Comparison of ENCODE assay signal across 9 cellular contexts in the genomic region with DNA sequence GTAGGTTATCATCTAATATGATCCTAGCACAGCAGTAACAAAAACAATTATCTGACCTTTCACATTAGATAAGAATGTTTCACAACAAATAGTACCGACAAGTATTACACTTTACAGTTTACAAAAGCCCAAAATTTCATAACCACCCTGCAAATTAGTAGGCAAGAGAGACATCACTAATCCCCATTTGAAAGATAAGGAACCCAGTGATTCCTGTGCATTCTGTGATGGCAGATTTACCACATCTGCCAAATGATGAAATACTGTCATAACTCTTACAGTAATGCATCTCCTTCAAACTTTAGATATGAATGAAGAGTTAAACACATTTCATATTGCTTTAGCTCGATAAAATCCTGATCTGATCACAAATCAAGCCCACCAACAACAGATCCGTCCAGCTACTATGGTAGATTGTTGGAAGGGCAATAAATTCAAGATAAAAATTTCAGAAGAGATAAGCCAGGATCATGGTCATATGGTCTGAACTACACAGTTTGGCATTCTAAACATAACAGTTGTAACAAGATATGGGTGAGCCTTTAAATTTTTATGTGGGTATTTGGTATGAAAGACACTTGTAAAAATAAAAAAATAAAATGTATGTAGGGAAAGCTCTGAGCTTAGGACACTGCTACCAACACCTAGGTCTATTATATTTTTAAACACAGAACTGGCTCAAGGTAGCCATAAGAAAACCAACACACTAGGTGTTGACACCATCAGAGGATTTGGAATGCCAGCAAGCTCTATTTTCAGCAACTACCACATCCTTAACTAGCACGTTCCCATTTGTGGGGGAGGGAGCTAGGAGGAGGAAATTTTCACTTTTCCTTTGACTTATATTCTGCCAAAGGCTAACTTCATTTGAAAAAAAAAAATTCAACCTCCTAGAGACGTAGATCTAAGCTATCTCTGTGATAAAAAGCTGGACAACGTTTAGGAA. TPM values are rescaled to one million over a fixed set of nuclear protein-coding genes. Genes with fewer than 3 reads are reported as not detected.
DNase-seq lines count a peak whose midpoint lies in the region; ATAC-seq and TF ChIP-seq lines count a peak whose summit lies in the region.
"Had no signal": no experiment of that assay in that cellular context is flagged by ENCODE, and none has a peak within 500 bp of the region (broad histone marks: within the 10 kb centered on the region; RNA-seq: fewer than 3 reads in every experiment).

No MANE protein-coding gene starts in this region.

- H3K27ac ChIP-seq in cardiac muscle cell, result peak overlapping the region; percentile 96
- peak overlapping the region; percentile 68 for H3K27ac ChIP-seq in smooth muscle cell (ENCODE audit: low read depth)

- H3K4me2 ChIP-seq in smooth muscle cell, result peak overlapping the region; percentile 82

- ATAC-seq in T-cell (replicated peaks in 1 of 4) (no peak), HG03442 (IDR thresholded peaks at IDR 0.05; ENCODE audit: unreplicated experiment) (no peak)

- peaks cover 100% of the 10 kb centered on the region for H4K20me1 ChIP-seq in smooth muscle cell (ENCODE audit: low read depth)

- H3K9me3 Mint-ChIP-seq in HFFc6 (no peaks in the 10 kb centered on the region), T-cell (no peaks in the 10 kb centered on the region)

- H3K36me3 Mint-ChIP-seq in HFFc6 (ENCODE audit: low read depth) (peaks cover 15% of the 10 kb centered on the region; the same call in 1 of the 2 replicates), T-cell (no peaks in the 10 kb centered on the region)

- H3K4me3 ChIP-seq in cardiac muscle cell (peak overlapping the region; percentile 14), smooth muscle cell (peak overlapping the region; percentile 2)

- H3K79me2 ChIP-seq in smooth muscle cell (ENCODE audit: low read depth), result peaks cover 100% of the 10 kb centered on the region

- H2AFZ ChIP-seq in smooth muscle cell (ENCODE audit: low read depth), result no peak overlapping the region

- TF ChIP-seq CTCF in HFFc6 (IDR thresholded peaks at IDR 0.05) (no peak), cardiac muscle cell (IDR thresholded peaks at IDR 0.05; ENCODE audit: low read depth, low read length) (no peak), smooth muscle cell (IDR thresholded peaks at IDR 0.05; ENCODE audit: borderline replicate concordance, insufficient read depth, poor library complexity, severe bottlenecking) (no peak)

- H3K4me1 Mint-ChIP-seq in HFFc6 (ENCODE audit: low read depth) (peaks cover 62% of the 10 kb centered on the region), T-cell (peaks cover 84 to 88% (median 88%) of the 10 kb centered on the region in 3 donors)

- H3K4me1 ChIP-seq in cardiac muscle cell (ENCODE audit: low read depth) (peaks cover 55% of the 10 kb centered on the region), smooth muscle cell (ENCODE audit: low read depth) (peaks cover 33% of the 10 kb centered on the region)

- DNase-seq in HFFc6 (no peak), T-cell (no peak), cardiac muscle cell (ENCODE audit: low read depth in 1 of 2, low spot score in 1 of 2) (peak; percentile 73 to 77), smooth muscle cell (lab: John Stamatoyannopoulos, UW; ENCODE audit: unreplicated experiment) (no peak), NCI-H526 treated with DMSO at 0.1 percent for 48 hours (lab: John Stamatoyannopoulos, UW) (no peak), activated gamma-delta T cell treated with Interleukin-2 at 50 U/mL for 16 hours (no peak)
- DNase-seq in effector CD4-positive, alpha-beta T cell, result no peak
- DNase-seq: NCI-H187 treated with DMSO at 0.1 percent for 48 hours had no signal

- H3K36me3 ChIP-seq in cardiac muscle cell (no peaks in the 10 kb centered on the region), smooth muscle cell (ENCODE audit: low read depth) (no peaks in the 10 kb centered on the region)

- H3K27me3 Mint-ChIP-seq in HFFc6 (ENCODE audit: insufficient read depth) (no peaks in the 10 kb centered on the region), T-cell (no peaks in the 10 kb centered on the region)

- H3K9me3 ChIP-seq in cardiac muscle cell (ENCODE audit: low read depth) (no peaks in the 10 kb centered on the region), smooth muscle cell (replicated peaks; ENCODE audit: low read depth) (no peaks in the 10 kb centered on the region)

- POLR2A ChIA-PET in T-cell (lab: Charles Lee), result interaction anchor here (0.5 to 1.1 kb wide), 6 partner anchors 9 to 209 kb away, joined by 3 to 10 read pairs (median 4); partner anchors contain the start of gene YWHAE (in 2 of the 2)

- H3K9ac ChIP-seq in smooth muscle cell (ENCODE audit: low read depth), result peak overlapping the region; percentile 21

- peaks cover 29% of the 10 kb centered on the region for H3F3A ChIP-seq in smooth muscle cell (ENCODE audit: low read depth)

- H3K4me3 Mint-ChIP-seq in HFFc6, result peak overlapping the region; percentile 41
- H3K4me3 Mint-ChIP-seq in T-cell, result peak overlapping the region in 2 of 3 donors; percentile 2 to 41

- 18% methylated on average over 6 of the region's 6 CpGs for WGBS in smooth muscle cell (ENCODE audit: low lambda C conversion rate)

- no peaks in the 10 kb centered on the region for H3K27me3 ChIP-seq in cardiac muscle cell
- H3K27me3 ChIP-seq in smooth muscle cell (ENCODE audit: low read depth), result no peaks in the 10 kb centered on the region

- CTCF ChIA-PET in T-cell (lab: Charles Lee), result interaction anchor here (0.5 to 2.6 kb wide), 6 partner anchors 10 to 126 kb away, joined by 3 to 15 read pairs (median 4); partner anchors contain the start of gene INPP5K (in 1 of the 2)

- peak overlapping the region; percentile 67 for H3K27ac Mint-ChIP-seq in HFFc6
- H3K27ac Mint-ChIP-seq in T-cell, result peak overlapping the region; percentile 46 to 73

RNA-seq across cellular contexts. Expression of gene YWHAE, which starts 9.3 kb away (rescaled TPM):
- 100 to 1,000 TPM; 713 to 967 (median 844) TPM for total RNA-seq in HFFc6 (2021; fragmentation: NEBNext Ultra II Directional; extraction: Animal tissue kit (Norgen Biotek cat#: 25700))
- total RNA-seq in T-cell, result 100 to 1,000 TPM; 119 to 129 (median 126) TPM
- 1,409 and 2,297 TPM in 2 replicates for total RNA-seq in cardiac muscle cell
- polyA plus RNA-seq in cardiac muscle cell, result 658 and 685 TPM in 2 replicates
- total RNA-seq in smooth muscle cell, result 586 and 662 TPM in 2 replicates
- 383 and 429 TPM in 2 replicates for polyA plus RNA-seq in smooth muscle cell

Comparison
In these comparisons a context has a peak if more than half of its experiments do, and no peak if none do; other contexts are left out.
1. DNase-seq: peak in cardiac muscle cell (2 of 2); none in HFFc6 (single experiment), T-cell (0 of 34), smooth muscle cell (single experiment), NCI-H526 treated with DMSO at 0.1 percent for 48 hours (single experiment), activated gamma-delta T cell treated with Interleukin-2 at 50 U/mL for 16 hours (single experiment) and effector CD4-positive, alpha-beta T cell (single experiment).